17 cellular contexts compared by ENCODE assay signal in genomic region chr10:27564880-27565279, GRCh38.
A peak's percentile ranks its signal among the peaks of the same experiment; 100 is the strongest.
DNase-seq lines count a peak whose midpoint lies in the region; ATAC-seq, FAIRE-seq and TF ChIP-seq lines count a peak whose summit lies in the region.
"Had no signal": no experiment of that assay in that cellular context is flagged by ENCODE, and none has a peak within 500 bp of the region (broad histone marks: within the 10 kb centered on the region; RNA-seq: fewer than 3 reads in every experiment).

No MANE protein-coding gene starts in this region.

- no peak overlapping the region for H3K4me3 Mint-ChIP-seq in activated naive CD8-positive, alpha-beta T cell treated with anti-CD3 and anti-CD28 coated beads, Interleukin-2, amount 50 U/mL, for 24 hours
- H3K4me3 Mint-ChIP-seq: CD4-positive, alpha-beta T cell; IgD-negative memory B cell had no signal

- TF ChIP-seq POLR2A in H54 (IDR thresholded peaks at IDR 0.05; ENCODE audit: low read depth, low read length), result no peak

- H3K4me1 Mint-ChIP-seq in activated naive CD8-positive, alpha-beta T cell treated with anti-CD3 and anti-CD28 coated beads, Interleukin-2, amount 50 U/mL, for 24 hours, result peaks cover 23% of the 10 kb centered on the region

- H3K27ac ChIP-seq in right atrium auricular region (no peak overlapping the region), left ventricle myocardium inferior (replicated peaks) (peak overlapping the region; percentile 40)

- H3K27me3 Mint-ChIP-seq in activated naive CD8-positive, alpha-beta T cell treated with anti-CD3 and anti-CD28 coated beads, Interleukin-2, amount 50 U/mL, for 24 hours, result no peaks in the 10 kb centered on the region
- H3K27me3 Mint-ChIP-seq: CD4-positive, alpha-beta T cell had no signal

- DNase-seq in Right ventricle myocardium superior, result peak; percentile 56
- DNase-seq in right atrium auricular region (ENCODE audit: low spot score), result no peak
- DNase-seq in activated naive CD8-positive, alpha-beta T cell treated with anti-CD3 and anti-CD28 coated beads, Interleukin-2, amount 50 U/mL, for 24 hours, result no peak
- peak; percentile 46 for DNase-seq in left ventricle myocardium inferior
- no peak for DNase-seq in SIG-M5 (lab: John Stamatoyannopoulos, UW)
- DNase-seq in H54 (ENCODE audit: insufficient read length, low spot score), result no peak
- no peak for DNase-seq in mucosa of gallbladder (ENCODE audit: low spot score)
- DNase-seq: ACHN; CD4-positive, alpha-beta T cell; GF-D8; NCI-H1417 treated with DMSO at 0.1 percent for 48 hours; NCI-H2029; NCI-H524 treated with DMSO at 0.1 percent for 48 hours; NK-92 treated with Interleukin-12 subunit alpha and Interleukin-12 subunit beta, amount 100 ng/mL, for 24 hours had no signal

- H3K36me3 ChIP-seq in right atrium auricular region (no peaks in the 10 kb centered on the region), left ventricle myocardium inferior (no peaks in the 10 kb centered on the region)

- H3K4me3 ChIP-seq in right atrium auricular region (no peak overlapping the region), left ventricle myocardium inferior (no peak overlapping the region)

- peaks cover 3% of the 10 kb centered on the region for H3K36me3 Mint-ChIP-seq in activated naive CD8-positive, alpha-beta T cell treated with anti-CD3 and anti-CD28 coated beads, Interleukin-2, amount 50 U/mL, for 24 hours (ENCODE audit: low read depth)

- no peak for FAIRE-seq in H54 (lab: Jason Lieb, UNC)

- TF ChIP-seq CTCF in right atrium auricular region (IDR thresholded peaks at IDR 0.05), result no peak
- TF ChIP-seq CTCF in left ventricle myocardium inferior (IDR thresholded peaks at IDR 0.05; ENCODE audit: borderline replicate concordance), result no peak

- intact Hi-C loops in Right ventricle myocardium superior (cut with DNase I) (no loop called here), left ventricle myocardium inferior (cut with micrococcal nuclease) (no loop called here)

- H3K9me3 Mint-ChIP-seq in activated naive CD8-positive, alpha-beta T cell treated with anti-CD3 and anti-CD28 coated beads, Interleukin-2, amount 50 U/mL, for 24 hours, result peaks cover 7% of the 10 kb centered on the region
- H3K9me3 Mint-ChIP-seq: IgD-negative memory B cell had no signal

- H3K4me1 ChIP-seq in right atrium auricular region (no peaks in the 10 kb centered on the region), left ventricle myocardium inferior (peaks cover 5% of the 10 kb centered on the region)

- ATAC-seq in Right ventricle myocardium superior (ENCODE audit: poor library complexity), result peak; percentile 97
- no peak for ATAC-seq in activated naive CD8-positive, alpha-beta T cell treated with anti-CD3 and anti-CD28 coated beads, Interleukin-2, amount 50 U/mL, for 24 hours
- ATAC-seq: HCT116 had no signal

- peak overlapping the region; percentile 47 for H3K27ac Mint-ChIP-seq in activated naive CD8-positive, alpha-beta T cell treated with anti-CD3 and anti-CD28 coated beads, Interleukin-2, amount 50 U/mL, for 24 hours
- H3K27ac Mint-ChIP-seq: B cell; CD4-positive, alpha-beta T cell had no signal

- H3K27me3 ChIP-seq in right atrium auricular region (no peaks in the 10 kb centered on the region), left ventricle myocardium inferior (ENCODE audit: low read depth) (no peaks in the 10 kb centered on the region)

- H3K9me3 ChIP-seq in right atrium auricular region, result no peaks in the 10 kb centered on the region
- no peaks in the 10 kb centered on the region for H3K9me3 ChIP-seq in left ventricle myocardium inferior (replicated peaks)

Comparison
In these comparisons a context has a peak if more than half of its experiments do, and no peak if none do; other contexts are left out.
1. DNase-seq: peak in Right ventricle myocardium superior (single experiment) and left ventricle myocardium inferior (single experiment); none in right atrium auricular region (single experiment), activated naive CD8-positive, alpha-beta T cell treated with anti-CD3 and anti-CD28 coated beads, Interleukin-2, amount 50 U/mL, for 24 hours (single experiment), SIG-M5 (single experiment), H54 (single experiment) and mucosa of gallbladder (single experiment).